ENCODE assay signal across 1 cellular context in the genomic region with DNA sequence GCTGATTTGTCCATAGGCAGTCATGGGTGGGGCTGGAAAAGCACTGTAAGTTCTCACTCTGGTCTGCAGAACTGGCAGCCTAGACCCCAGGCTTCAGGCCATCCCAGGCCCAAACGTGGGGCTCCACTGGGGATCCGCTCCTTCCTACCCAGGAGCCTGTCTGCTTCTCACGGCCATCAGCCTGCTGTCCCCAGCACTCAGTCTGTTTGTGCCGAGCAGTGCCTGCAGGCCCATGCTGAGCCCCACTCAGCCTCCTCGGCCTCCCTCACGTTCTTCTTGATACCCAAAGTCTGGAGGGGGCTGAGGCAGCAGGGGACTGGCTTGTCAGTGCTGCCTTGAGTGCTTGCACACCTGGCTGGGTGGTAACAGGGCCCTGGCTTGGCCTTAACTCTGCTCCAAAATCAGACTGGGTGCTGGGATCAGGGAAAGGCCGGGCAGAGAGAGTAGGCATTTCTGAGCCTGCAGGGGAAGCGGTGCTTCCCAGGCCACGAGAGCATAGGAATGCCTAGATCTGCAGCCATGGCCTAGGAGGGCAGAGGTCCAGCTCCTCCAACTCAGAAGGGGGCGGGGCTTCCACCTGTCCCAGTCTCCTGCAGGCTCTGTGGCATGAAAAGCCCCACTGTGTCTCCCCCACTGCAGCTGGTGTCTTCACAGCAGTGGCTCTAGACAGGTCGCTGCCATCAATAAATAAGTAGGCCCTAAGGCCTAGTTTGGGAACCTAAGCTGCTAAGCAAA.
TF ChIP-seq lines count a peak whose summit lies in the region.

No MANE protein-coding gene starts in this region.

TF ChIP-seq in SK-N-SH treated with all-trans-retinoic acid at 6 μM for 48 hours, 23 proteins besides CTCF, POLR2A, EP300 and RAD21 (continued from another document):
- TF ChIP-seq BACH2 (CRISPR knock-in tag; IDR thresholded peaks at IDR 0.05; ENCODE audit: borderline replicate concordance) (no peak), ZNF565 (CRISPR knock-in tag; conservative IDR thresholded peaks at IDR 0.05; ENCODE audit: low read depth) (no peak), TOX (CRISPR knock-in tag; IDR thresholded peaks at IDR 0.05; ENCODE audit: borderline replicate concordance) (no peak), ARNTL (CRISPR knock-in tag; IDR thresholded peaks at IDR 0.05; ENCODE audit: borderline replicate concordance, low read depth) (no peak), CSDC2 (CRISPR knock-in tag; IDR thresholded peaks at IDR 0.05) (no peak), SNAI2 (CRISPR knock-in tag; IDR thresholded peaks at IDR 0.05) (no peak), TCF4 (CRISPR knock-in tag; IDR thresholded peaks at IDR 0.05; ENCODE audit: borderline replicate concordance) (no peak), ISL1 (CRISPR knock-in tag; IDR thresholded peaks at IDR 0.05) (no peak), ZNF70 (CRISPR knock-in tag; IDR thresholded peaks at IDR 0.05) (no peak)
- TF ChIP-seq, protein P1, sequence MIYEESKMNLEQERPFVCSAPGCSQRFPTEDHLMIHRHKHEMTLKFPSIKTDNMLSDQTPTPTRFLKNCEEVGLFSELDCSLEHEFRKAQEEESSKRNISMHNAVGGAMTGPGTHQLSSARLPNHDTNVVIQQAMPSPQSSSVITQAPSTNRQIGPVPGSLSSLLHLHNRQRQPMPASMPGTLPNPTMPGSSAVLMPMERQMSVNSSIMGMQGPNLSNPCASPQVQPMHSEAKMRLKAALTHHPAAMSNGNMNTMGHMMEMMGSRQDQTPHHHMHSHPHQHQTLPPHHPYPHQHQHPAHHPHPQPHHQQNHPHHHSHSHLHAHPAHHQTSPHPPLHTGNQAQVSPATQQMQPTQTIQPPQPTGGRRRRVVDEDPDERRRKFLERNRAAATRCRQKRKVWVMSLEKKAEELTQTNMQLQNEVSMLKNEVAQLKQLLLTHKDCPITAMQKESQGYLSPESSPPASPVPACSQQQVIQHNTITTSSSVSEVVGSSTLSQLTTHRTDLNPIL (CRISPR knock-in tag; IDR thresholded peaks at IDR 0.05; ENCODE audit: low read depth): no peak
